24 cellular contexts compared by ENCODE assay signal in genomic region chr22:44186737-44187136, GRCh38. TPM values are rescaled to one million over a fixed set of nuclear protein-coding genes. Genes with fewer than 3 reads are reported as not detected.
"Had no signal": no experiment of that assay in that cellular context is flagged by ENCODE, and none has a peak within 500 bp of the region (broad histone marks: within the 10 kb centered on the region; RNA-seq: fewer than 3 reads in every experiment).

No MANE protein-coding gene starts in this region.

- DNase-seq: activated CD4-positive, alpha-beta T cell treated with anti-CD3 and anti-CD28 coated beads for 4 hours; activated CD4-positive, alpha-beta T cell treated with anti-CD3 and anti-CD28 coated beads, Interleukin-2, amount 50 U/mL, for 48 hours; activated CD4-positive, CD25-positive, alpha-beta regulatory T cell; activated CD8-positive, alpha-beta memory T cell treated with anti-CD3 and anti-CD28 coated beads, Interleukin-2, amount 50 U/mL, for 48 hours; activated naive CD4-positive, alpha-beta T cell treated with anti-CD3 and anti-CD28 coated beads for 36 hours; activated naive CD8-positive, alpha-beta T cell treated with anti-CD3 and anti-CD28 coated beads, Interleukin-2, amount 50 U/mL, for 24 hours; activated T-cell treated with anti-CD3 and anti-CD28 coated beads, Interleukin-2, amount 50 U/mL, for 4 hours; effector memory CD4-positive, alpha-beta T cell; foreskin keratinocyte; lower lobe of right lung; substantia nigra; thyroid gland had no signal

- H3K4me2 ChIP-seq: neural progenitor cell had no signal

- H3K27me3 Mint-ChIP-seq: activated naive CD8-positive, alpha-beta T cell treated with anti-CD3 and anti-CD28 coated beads, Interleukin-2, amount 50 U/mL, for 24 hours; naive thymus-derived CD8-positive, alpha-beta T cell; stimulated activated naive CD8-positive, alpha-beta T cell treated with anti-CD3 and anti-CD28 coated beads, Interleukin-15, Interleukin-2, amounts not matched to agents 100 ng/mL and 50 ng/mL, for 24 hours had no signal

- H3K4me3 ChIP-seq: lower lobe of right lung, neural progenitor cell, prostate gland, thyroid gland had no signal

- H3K36me3 ChIP-seq: neural progenitor cell, prostate gland, thyroid gland had no signal

- H3K27me3 ChIP-seq: neural progenitor cell, thyroid gland had no signal

- H3K27ac Mint-ChIP-seq: activated naive CD4-positive, alpha-beta T cell treated with anti-CD3 and anti-CD28 coated beads for 36 hours; activated naive CD8-positive, alpha-beta T cell treated with anti-CD3 and anti-CD28 coated beads, Interleukin-2, amount 50 U/mL, for 24 hours; activated T-helper 2 cell treated with anti-CD3 and anti-CD28 coated beads, Interferon-gamma antibody, Interleukin-2, Interleukin-4, amounts not matched to agents 10 μg/mL and 5 μg/mL and 100 μg/mL, durations not matched to agents 14 hours and 24 hours and 36 hours; brain; stimulated activated naive CD8-positive, alpha-beta T cell treated with anti-CD3 and anti-CD28 coated beads, Interleukin-15, Interleukin-2, amounts not matched to agents 100 ng/mL and 50 ng/mL, for 24 hours; T-helper 1 cell treated with Interleukin-12 subunit alpha and Interleukin-12 subunit beta and Interleukin-4 antibody, amounts not matched to agents 30 μg/mL and 1 μg/mL, for 36 hours had no signal

- H3K36me3 Mint-ChIP-seq: brain, neural progenitor cell had no signal

- H3K9me3 ChIP-seq: lower lobe of right lung, prostate gland, thyroid gland had no signal

- H3K27ac ChIP-seq: foreskin keratinocyte, lower lobe of right lung, neural progenitor cell, prostate gland, thyroid gland had no signal

- H2AFZ ChIP-seq: neural progenitor cell had no signal

- ATAC-seq: activated naive CD8-positive, alpha-beta T cell treated with anti-CD3 and anti-CD28 coated beads, Interleukin-2, amount 50 U/mL, for 24 hours; activated T-cell treated with anti-CD3 and anti-CD28 coated beads, Interleukin-2, amount 50 U/mL, for 4 hours; foreskin keratinocyte; left lobe of liver; lower lobe of right lung; naive thymus-derived CD8-positive, alpha-beta T cell had no signal

- H3K9me3 Mint-ChIP-seq: activated naive CD4-positive, alpha-beta T cell treated with anti-CD3 and anti-CD28 coated beads for 36 hours; activated naive CD8-positive, alpha-beta T cell treated with anti-CD3 and anti-CD28 coated beads, Interleukin-2, amount 50 U/mL, for 24 hours; activated T-cell treated with anti-CD3 and anti-CD28 coated beads, Interleukin-2, amount 50 U/mL, for 4 hours; activated T-helper 2 cell treated with anti-CD3 and anti-CD28 coated beads, Interferon-gamma antibody, Interleukin-2, Interleukin-4, amounts not matched to agents 10 μg/mL and 5 μg/mL and 100 μg/mL, durations not matched to agents 14 hours and 24 hours and 36 hours; brain; naive thymus-derived CD8-positive, alpha-beta T cell; neural progenitor cell; stimulated activated naive CD8-positive, alpha-beta T cell treated with anti-CD3 and anti-CD28 coated beads, Interleukin-15, Interleukin-2, amounts not matched to agents 100 ng/mL and 50 ng/mL, for 24 hours; T-helper 1 cell treated with Interleukin-12 subunit alpha and Interleukin-12 subunit beta and Interleukin-4 antibody, amounts not matched to agents 30 μg/mL and 1 μg/mL, for 36 hours had no signal

- FAIRE-seq: colon had no signal

- H3K9ac ChIP-seq: neural progenitor cell had no signal

- H3K4me3 Mint-ChIP-seq: activated naive CD4-positive, alpha-beta T cell treated with anti-CD3 and anti-CD28 coated beads for 36 hours; activated naive CD8-positive, alpha-beta T cell treated with anti-CD3 and anti-CD28 coated beads, Interleukin-2, amount 50 U/mL, for 24 hours; activated T-cell treated with anti-CD3 and anti-CD28 coated beads, Interleukin-2, amount 50 U/mL, for 4 hours; brain; naive thymus-derived CD8-positive, alpha-beta T cell; neural progenitor cell; stimulated activated naive CD8-positive, alpha-beta T cell treated with anti-CD3 and anti-CD28 coated beads, Interleukin-15, Interleukin-2, amounts not matched to agents 100 ng/mL and 50 ng/mL, for 24 hours had no signal

- H3K4me1 Mint-ChIP-seq: brain had no signal

- H3K4me1 ChIP-seq: foreskin keratinocyte, prostate gland, thyroid gland had no signal

RNA-seq across cellular contexts. Expression of gene PARVG, which starts 6.0 kb away (rescaled TPM):
- total RNA-seq: foreskin keratinocyte, glomerular endothelial cell, kidney epithelial cell, osteocyte had no signal
- polyA plus RNA-seq: foreskin keratinocyte had no signal
